In genomic region chr14:34804933-34805332, GRCh38 we compare ENCODE assay signal across 29 cellular contexts.
"Had no signal": no experiment of that assay in that cellular context is flagged by ENCODE, and none has a peak within 500 bp of the region (broad histone marks: within the 10 kb centered on the region; RNA-seq: fewer than 3 reads in every experiment).

No MANE protein-coding gene starts in this region.

- H3K4me3 ChIP-seq: ascending aorta, body of pancreas, Peyer's patch, SJCRH30 had no signal

- H3K9ac ChIP-seq: SK-N-SH had no signal

- H3K9me3 ChIP-seq: ascending aorta, body of pancreas, Peyer's patch, SJCRH30, SK-N-SH had no signal

- H3K4me3 Mint-ChIP-seq: activated CD4-positive, alpha-beta memory T cell treated with anti-CD3 and anti-CD28 coated beads, Interleukin-2, amount 10 ng/mL, durations not matched to agents 7 days and 5 days; activated CD4-positive, alpha-beta T cell treated with anti-CD3 and anti-CD28 coated beads for 36 hours; activated naive CD4-positive, alpha-beta T cell treated with anti-CD3 and anti-CD28 coated beads, Interleukin-2, amount 50 U/mL, for 24 hours; activated naive CD8-positive, alpha-beta T cell treated with anti-CD3 and anti-CD28 coated beads, Interleukin-2, amount 50 U/mL, for 24 hours; activated T-helper 1 cell treated with anti-CD3 and anti-CD28 coated beads, Interleukin-12 subunit alpha, Interleukin-12 subunit beta, Interleukin-2, Interleukin-4 antibody, amounts not matched to agents 30 ng/mL and 10 ng/mL and 1 ng/mL, durations not matched to agents 14 hours and 24 hours and 36 hours; central memory CD8-positive, alpha-beta T cell had no signal

- H3K4me2 ChIP-seq: SK-N-SH had no signal

- H3K27me3 Mint-ChIP-seq: activated CD4-positive, alpha-beta memory T cell treated with anti-CD3 and anti-CD28 coated beads, Interleukin-2, amount 10 ng/mL, durations not matched to agents 7 days and 5 days; activated CD4-positive, alpha-beta T cell treated with anti-CD3 and anti-CD28 coated beads for 36 hours; activated naive CD4-positive, alpha-beta T cell treated with anti-CD3 and anti-CD28 coated beads, Interleukin-2, amount 50 U/mL, for 24 hours; activated naive CD8-positive, alpha-beta T cell treated with anti-CD3 and anti-CD28 coated beads, Interleukin-2, amount 50 U/mL, for 24 hours; central memory CD8-positive, alpha-beta T cell had no signal

- H3K4me1 Mint-ChIP-seq: activated CD4-positive, alpha-beta memory T cell treated with anti-CD3 and anti-CD28 coated beads, Interleukin-2, amount 10 ng/mL, durations not matched to agents 7 days and 5 days; central memory CD8-positive, alpha-beta T cell had no signal

- H3K27me3 ChIP-seq: ascending aorta, body of pancreas, Peyer's patch, SJCRH30 had no signal

- DNase-seq: activated CD4-positive, alpha-beta memory T cell treated with anti-CD3 and anti-CD28 coated beads, Interleukin-2, amount 10 ng/mL, durations not matched to agents 7 days and 5 days; activated CD4-positive, alpha-beta T cell treated with anti-CD3 and anti-CD28 coated beads for 36 hours; activated CD4-positive, alpha-beta T cell treated with anti-CD3 and anti-CD28 coated beads, Interleukin-2, amount 50 U/mL, for 1 hour; activated gamma-delta T cell; activated naive CD8-positive, alpha-beta T cell treated with anti-CD3 and anti-CD28 coated beads, Interleukin-2, amount 50 U/mL, for 24 hours; amniotic stem cell; body of pancreas; Karpas-422; MM.1S; NCI-H1105; NCI-H1436; NCI-H1694 treated with DMSO at 0.1 percent for 48 hours; NCI-H2029 treated with DMSO at 0.1 percent for 48 hours; NCI-H345; NCI-H510A treated with DMSO at 0.1 percent for 48 hours; NCI-H69; NK-92 treated with Interleukin-12 subunit alpha and Interleukin-12 subunit beta, amount 100 ng/mL, for 24 hours; OCI-M1; Peyer's patch; Right ventricle myocardium superior; SJCRH30; SK-N-SH; T-helper 1 cell; WERI-Rb-1 had no signal

- H3K27ac Mint-ChIP-seq: activated CD4-positive, alpha-beta memory T cell treated with anti-CD3 and anti-CD28 coated beads, Interleukin-2, amount 10 ng/mL, durations not matched to agents 7 days and 5 days; activated CD4-positive, alpha-beta T cell treated with anti-CD3 and anti-CD28 coated beads for 36 hours; activated naive CD4-positive, alpha-beta T cell treated with anti-CD3 and anti-CD28 coated beads, Interleukin-2, amount 50 U/mL, for 24 hours; activated naive CD8-positive, alpha-beta T cell treated with anti-CD3 and anti-CD28 coated beads, Interleukin-2, amount 50 U/mL, for 24 hours; activated T-helper 1 cell treated with anti-CD3 and anti-CD28 coated beads, Interleukin-12 subunit alpha, Interleukin-12 subunit beta, Interleukin-2, Interleukin-4 antibody, amounts not matched to agents 30 ng/mL and 10 ng/mL and 1 ng/mL, durations not matched to agents 14 hours and 24 hours and 36 hours had no signal

- ATAC-seq: activated CD4-positive, alpha-beta T cell treated with anti-CD3 and anti-CD28 coated beads for 36 hours; activated naive CD8-positive, alpha-beta T cell treated with anti-CD3 and anti-CD28 coated beads, Interleukin-2, amount 50 U/mL, for 24 hours had no signal

- H3K4me1 ChIP-seq: ascending aorta, Peyer's patch, SJCRH30 had no signal

- H3K27ac ChIP-seq: ascending aorta, Peyer's patch, RWPE1, SJCRH30, WERI-Rb-1 had no signal
